Comparison of ENCODE assay signal across 7 cellular contexts in the genomic region with DNA sequence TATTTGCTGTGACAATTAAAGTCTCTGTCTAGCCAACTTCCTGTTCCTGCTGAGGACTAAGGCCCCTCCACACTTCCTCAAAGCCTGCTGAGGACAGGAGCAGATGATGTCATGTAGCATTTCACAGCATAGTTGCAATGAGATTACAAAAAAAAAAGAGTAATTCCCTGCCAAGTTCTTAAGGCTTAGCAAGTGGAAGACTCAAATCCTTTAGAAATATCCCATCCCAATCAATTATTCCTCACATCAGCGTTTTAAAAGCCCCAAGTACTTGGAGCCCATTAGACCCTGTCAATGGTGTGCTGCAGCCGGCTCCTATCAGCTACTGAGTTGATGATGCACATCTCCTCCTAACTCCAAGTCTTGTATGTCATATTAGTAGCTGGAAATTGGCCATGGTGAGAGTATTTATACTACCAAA. TPM values are rescaled to one million over a fixed set of nuclear protein-coding genes. Genes with fewer than 3 reads are reported as not detected.
DNase-seq lines count a peak whose midpoint lies in the region; ATAC-seq and TF ChIP-seq lines count a peak whose summit lies in the region.

No MANE protein-coding gene starts in this region.

- ATAC-seq in GM18505 (IDR thresholded peaks at IDR 0.05; ENCODE audit: unreplicated experiment) (peak; percentile 50), GM23338 (no peak)
- peak; percentile 97 for ATAC-seq in effector memory CD8-positive, alpha-beta T cell (replicated peaks)
- peak; percentile 92 for ATAC-seq in naive thymus-derived CD4-positive, alpha-beta T cell

- CTCF ChIA-PET in naive thymus-derived CD4-positive, alpha-beta T cell (lab: Charles Lee): interaction anchor here (1.5 kb wide), 1 partner anchor 19 kb away, joined by 5 read pairs; no protein-coding TSS in a partner anchor

- H3K27ac ChIP-seq in GM23338 (ENCODE audit: low read depth): no peak overlapping the region
- H3K27ac ChIP-seq in naive thymus-derived CD4-positive, alpha-beta T cell (ENCODE audit: low read depth, low read length): peak overlapping the region; percentile 59

- TF ChIP-seq CTCF in GM23338 (conservative IDR thresholded peaks at IDR 0.05; ENCODE audit: low read depth in 2 of 2): no peak

- no peaks in the 10 kb centered on the region for H3K36me3 ChIP-seq in GM23338 (ENCODE audit: insufficient read depth)
- H3K36me3 ChIP-seq in naive thymus-derived CD4-positive, alpha-beta T cell (ENCODE audit: control insufficient read depth in 2 of 3, insufficient read depth in 3 of 3, low read length in 3 of 3): peaks cover 25 to 69% (median 28%) of the 10 kb centered on the region in 3 experiments

- H3K9me3 Mint-ChIP-seq in GM23338: 0 out of 3 replicates have a peak, but pooled peaks cover under 1% of the 10 kb centered on the region
- no peaks in the 10 kb centered on the region for H3K9me3 Mint-ChIP-seq in effector memory CD8-positive, alpha-beta T cell
- peaks cover 0 to 8% (median 0%) of the 10 kb centered on the region in 11 donors for H3K9me3 Mint-ChIP-seq in naive thymus-derived CD4-positive, alpha-beta T cell

- H3K27ac Mint-ChIP-seq in GM23338: no peak overlapping the region
- H3K27ac Mint-ChIP-seq in effector memory CD8-positive, alpha-beta T cell: peak overlapping the region; percentile 91 to 95
- peak overlapping the region; percentile 58 to 95 (median 94) for H3K27ac Mint-ChIP-seq in naive thymus-derived CD4-positive, alpha-beta T cell

- DNase-seq in GM23338 (ENCODE audit: low spot score) (peak; percentile 40), OCI-M1 (lab: John Stamatoyannopoulos, UW) (peak; percentile 88), 8988T (no peak), NCI-H446 (lab: John Stamatoyannopoulos, UW) (no peak)
- peak in 1 of 3 experiments; percentile 36 for DNase-seq in effector memory CD8-positive, alpha-beta T cell
- peak in 7 of 9 donors; percentile 31 to 80 (median 69) for DNase-seq in naive thymus-derived CD4-positive, alpha-beta T cell

- H3K79me2 ChIP-seq in GM23338 (replicated peaks; ENCODE audit: insufficient read depth): no peaks in the 10 kb centered on the region

- H3K4me1 Mint-ChIP-seq in GM23338: peaks cover 18% of the 10 kb centered on the region
- peaks cover 35 to 45% of the 10 kb centered on the region in 2 donors for H3K4me1 Mint-ChIP-seq in effector memory CD8-positive, alpha-beta T cell (ENCODE audit: low read depth in 2 of 2)
- H3K4me1 Mint-ChIP-seq in naive thymus-derived CD4-positive, alpha-beta T cell: peaks cover 45 to 75% (median 57%) of the 10 kb centered on the region in 7 donors

- no peak overlapping the region for H2AFZ ChIP-seq in GM23338

- no peak for TF ChIP-seq POLR2A in GM18505 (IDR thresholded peaks at IDR 0.05; ENCODE audit: borderline replicate concordance, extremely low read depth, insufficient read depth, insufficient read length)

- H3K4me3 ChIP-seq in GM23338: no peak overlapping the region
- H3K4me3 ChIP-seq in naive thymus-derived CD4-positive, alpha-beta T cell (ENCODE audit: low read length): no peak overlapping the region

- no peaks in the 10 kb centered on the region for H3K27me3 ChIP-seq in GM23338 (ENCODE audit: insufficient read depth)
- H3K27me3 ChIP-seq in naive thymus-derived CD4-positive, alpha-beta T cell (ENCODE audit: control insufficient read depth in 2 of 2, insufficient read depth in 2 of 2, low read length in 2 of 2): no peaks in the 10 kb centered on the region

- peaks cover 5% of the 10 kb centered on the region for H3K4me1 ChIP-seq in GM23338 (ENCODE audit: insufficient read depth)
- peaks cover 29 to 38% of the 10 kb centered on the region in 2 donors for H3K4me1 ChIP-seq in naive thymus-derived CD4-positive, alpha-beta T cell (ENCODE audit: control insufficient read depth in 2 of 2, insufficient read depth in 2 of 2, low read length in 2 of 2)

- intact Hi-C loops in naive thymus-derived CD4-positive, alpha-beta T cell (cut with micrococcal nuclease): loop anchor here (1.0 to 2.0 kb wide), 2 partner anchors 15 to 16 kb away; no protein-coding TSS in a partner anchor

- no peaks in the 10 kb centered on the region for H3F3A ChIP-seq in GM23338 (replicated peaks; ENCODE audit: low read depth)

- H3K9me3 ChIP-seq in naive thymus-derived CD4-positive, alpha-beta T cell (ENCODE audit: control insufficient read depth in 2 of 3, low read length in 3 of 3): no peaks in the 10 kb centered on the region

- H3K4me2 ChIP-seq in GM23338: no peak overlapping the region

- no peaks in the 10 kb centered on the region; the same call in 2 of the 3 replicates for H3K36me3 Mint-ChIP-seq in GM23338 (ENCODE audit: low read depth)
- peaks cover 87% of the 10 kb centered on the region for H3K36me3 Mint-ChIP-seq in effector memory CD8-positive, alpha-beta T cell (ENCODE audit: insufficient read depth)
- H3K36me3 Mint-ChIP-seq in naive thymus-derived CD4-positive, alpha-beta T cell: peaks cover 26 to 82% (median 64%) of the 10 kb centered on the region in 5 donors

- H3K4me3 Mint-ChIP-seq in GM23338: no peak overlapping the region
- H3K4me3 Mint-ChIP-seq in effector memory CD8-positive, alpha-beta T cell: no peak overlapping the region
- peak overlapping the region in 8 of 10 donors; percentile 17 to 64 (median 48) for H3K4me3 Mint-ChIP-seq in naive thymus-derived CD4-positive, alpha-beta T cell

- H4K20me1 ChIP-seq in GM23338 (replicated peaks; ENCODE audit: insufficient read depth): no peaks in the 10 kb centered on the region

- POLR2A ChIA-PET in naive thymus-derived CD4-positive, alpha-beta T cell (lab: Charles Lee): interaction anchor here (0.6 to 5.3 kb wide), 9 partner anchors 8 to 100 kb away, joined by 3 to 62 read pairs (median 7); partner anchors contain the start of genes EPM2AIP1, MLH1 and TRANK1

- no peaks in the 10 kb centered on the region for H3K27me3 Mint-ChIP-seq in GM23338 (ENCODE audit: insufficient read depth, low read depth, poor library complexity)
- no peaks in the 10 kb centered on the region for H3K27me3 Mint-ChIP-seq in effector memory CD8-positive, alpha-beta T cell
- H3K27me3 Mint-ChIP-seq in naive thymus-derived CD4-positive, alpha-beta T cell: no peaks in the 10 kb centered on the region

- no peaks in the 10 kb centered on the region for H3K9me2 ChIP-seq in GM23338 (ENCODE audit: insufficient read depth)

TF ChIP-seq in GM23338, 12 proteins besides CTCF, POLR2A, EP300 and RAD21 (continues in another document):
- TF ChIP-seq, protein P1, sequence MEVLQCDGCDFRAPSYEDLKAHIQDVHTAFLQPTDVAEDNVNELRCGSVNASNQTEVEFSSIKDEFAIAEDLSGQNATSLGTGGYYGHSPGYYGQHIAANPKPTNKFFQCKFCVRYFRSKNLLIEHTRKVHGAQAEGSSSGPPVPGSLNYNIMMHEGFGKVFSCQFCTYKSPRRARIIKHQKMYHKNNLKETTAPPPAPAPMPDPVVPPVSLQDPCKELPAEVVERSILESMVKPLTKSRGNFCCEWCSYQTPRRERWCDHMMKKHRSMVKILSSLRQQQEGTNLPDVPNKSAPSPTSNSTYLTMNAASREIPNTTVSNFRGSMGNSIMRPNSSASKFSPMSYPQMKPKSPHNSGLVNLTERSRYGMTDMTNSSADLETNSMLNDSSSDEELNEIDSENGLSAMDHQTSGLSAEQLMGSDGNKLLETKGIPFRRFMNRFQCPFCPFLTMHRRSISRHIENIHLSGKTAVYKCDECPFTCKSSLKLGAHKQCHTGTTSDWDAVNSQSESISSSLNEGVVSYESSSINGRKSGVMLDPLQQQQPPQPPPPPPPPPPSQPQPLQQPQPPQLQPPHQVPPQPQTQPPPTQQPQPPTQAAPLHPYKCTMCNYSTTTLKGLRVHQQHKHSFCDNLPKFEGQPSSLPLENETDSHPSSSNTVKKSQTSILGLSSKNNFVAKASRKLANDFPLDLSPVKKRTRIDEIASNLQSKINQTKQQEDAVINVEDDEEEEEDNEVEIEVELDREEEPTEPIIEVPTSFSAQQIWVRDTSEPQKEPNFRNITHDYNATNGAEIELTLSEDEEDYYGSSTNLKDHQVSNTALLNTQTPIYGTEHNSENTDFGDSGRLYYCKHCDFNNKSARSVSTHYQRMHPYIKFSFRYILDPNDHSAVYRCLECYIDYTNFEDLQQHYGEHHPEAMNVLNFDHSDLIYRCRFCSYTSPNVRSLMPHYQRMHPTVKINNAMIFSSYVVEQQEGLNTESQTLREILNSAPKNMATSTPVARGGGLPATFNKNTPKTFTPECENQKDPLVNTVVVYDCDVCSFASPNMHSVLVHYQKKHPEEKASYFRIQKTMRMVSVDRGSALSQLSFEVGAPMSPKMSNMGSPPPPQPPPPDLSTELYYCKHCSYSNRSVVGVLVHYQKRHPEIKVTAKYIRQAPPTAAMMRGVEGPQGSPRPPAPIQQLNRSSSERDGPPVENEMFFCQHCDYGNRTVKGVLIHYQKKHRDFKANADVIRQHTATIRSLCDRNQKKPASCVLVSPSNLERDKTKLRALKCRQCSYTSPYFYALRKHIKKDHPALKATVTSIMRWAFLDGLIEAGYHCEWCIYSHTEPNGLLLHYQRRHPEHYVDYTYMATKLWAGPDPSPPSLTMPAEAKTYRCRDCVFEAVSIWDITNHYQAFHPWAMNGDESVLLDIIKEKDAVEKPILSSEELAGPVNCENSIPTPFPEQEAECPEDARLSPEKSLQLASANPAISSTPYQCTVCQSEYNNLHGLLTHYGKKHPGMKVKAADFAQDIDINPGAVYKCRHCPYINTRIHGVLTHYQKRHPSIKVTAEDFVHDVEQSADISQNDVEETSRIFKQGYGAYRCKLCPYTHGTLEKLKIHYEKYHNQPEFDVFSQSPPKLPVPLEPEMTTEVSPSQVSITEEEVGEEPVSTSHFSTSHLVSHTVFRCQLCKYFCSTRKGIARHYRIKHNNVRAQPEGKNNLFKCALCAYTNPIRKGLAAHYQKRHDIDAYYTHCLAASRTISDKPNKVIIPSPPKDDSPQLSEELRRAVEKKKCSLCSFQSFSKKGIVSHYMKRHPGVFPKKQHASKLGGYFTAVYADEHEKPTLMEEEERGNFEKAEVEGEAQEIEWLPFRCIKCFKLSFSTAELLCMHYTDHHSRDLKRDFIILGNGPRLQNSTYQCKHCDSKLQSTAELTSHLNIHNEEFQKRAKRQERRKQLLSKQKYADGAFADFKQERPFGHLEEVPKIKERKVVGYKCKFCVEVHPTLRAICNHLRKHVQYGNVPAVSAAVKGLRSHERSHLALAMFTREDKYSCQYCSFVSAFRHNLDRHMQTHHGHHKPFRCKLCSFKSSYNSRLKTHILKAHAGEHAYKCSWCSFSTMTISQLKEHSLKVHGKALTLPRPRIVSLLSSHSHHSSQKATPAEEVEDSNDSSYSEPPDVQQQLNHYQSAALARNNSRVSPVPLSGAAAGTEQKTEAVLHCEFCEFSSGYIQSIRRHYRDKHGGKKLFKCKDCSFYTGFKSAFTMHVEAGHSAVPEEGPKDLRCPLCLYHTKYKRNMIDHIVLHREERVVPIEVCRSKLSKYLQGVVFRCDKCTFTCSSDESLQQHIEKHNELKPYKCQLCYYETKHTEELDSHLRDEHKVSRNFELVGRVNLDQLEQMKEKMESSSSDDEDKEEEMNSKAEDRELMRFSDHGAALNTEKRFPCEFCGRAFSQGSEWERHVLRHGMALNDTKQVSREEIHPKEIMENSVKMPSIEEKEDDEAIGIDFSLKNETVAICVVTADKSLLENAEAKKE (CRISPR knock-in tag; IDR thresholded peaks at IDR 0.05): no peak

RNA-seq across cellular contexts. Expression of gene TRANK1, which starts 51.7 kb away (rescaled TPM):
- 6.7 and 7.1 TPM in 2 replicates for total RNA-seq in GM23338 (2014; rRNA removed; shearing (Covaris generic))
- 1.8 and 2.3 TPM in 2 replicates for polyA plus RNA-seq in GM23338 (2016; fragmentation: Nextera tagmentation; extraction: Ambion mirVana)
- 100 to 1,000 TPM in 2 of 5 experiments, 10 to 100 TPM in 3; 64.3 to 113 (median 82.6) TPM for total RNA-seq in naive thymus-derived CD4-positive, alpha-beta T cell
- polyA plus RNA-seq in naive thymus-derived CD4-positive, alpha-beta T cell: 10 to 100 TPM; 29.6 to 45.2 TPM

Comparison
In these comparisons a context has a peak if more than half of its experiments do, and no peak if none do; other contexts are left out.
1. DNase-seq: peak in GM23338 (single experiment), OCI-M1 (single experiment) and naive thymus-derived CD4-positive, alpha-beta T cell (7 of 9); none in 8988T (single experiment) and NCI-H446 (0 of 2).
2. H3K4me3 Mint-ChIP-seq: peak in naive thymus-derived CD4-positive, alpha-beta T cell (8 of 10); none in GM23338 (single experiment) and effector memory CD8-positive, alpha-beta T cell (0 of 2).